In the genomic region with DNA sequence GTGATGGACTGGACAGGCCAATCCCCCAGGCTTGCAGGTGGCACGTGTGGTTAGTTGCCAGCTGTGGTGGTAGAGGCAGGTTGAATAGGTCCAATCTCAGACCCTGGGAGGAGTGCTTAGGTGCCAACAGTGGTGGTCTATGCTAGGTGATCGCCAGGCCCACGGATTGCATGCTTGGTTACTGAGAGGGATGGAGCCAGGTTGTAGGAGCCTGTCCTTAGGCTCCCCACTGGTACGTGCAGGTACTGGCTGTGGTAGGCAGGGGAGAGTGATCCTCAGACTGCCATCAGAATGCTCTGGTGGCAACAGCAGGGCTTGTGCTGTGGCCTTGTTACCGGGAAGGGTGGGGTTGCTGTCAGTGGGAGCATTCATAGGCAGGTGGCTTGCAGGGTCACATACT, we compare ENCODE assay signal across 2 cellular contexts.
TF ChIP-seq lines count a peak whose summit lies in the region.

No MANE protein-coding gene starts in this region.

TF ChIP-seq in GM23338, 12 proteins besides CTCF, POLR2A, EP300 and RAD21:
- TF ChIP-seq EZH2 (IDR thresholded peaks at IDR 0.05; ENCODE audit: low read depth, unreplicated experiment), result no peak
- TF ChIP-seq, protein P1, sequence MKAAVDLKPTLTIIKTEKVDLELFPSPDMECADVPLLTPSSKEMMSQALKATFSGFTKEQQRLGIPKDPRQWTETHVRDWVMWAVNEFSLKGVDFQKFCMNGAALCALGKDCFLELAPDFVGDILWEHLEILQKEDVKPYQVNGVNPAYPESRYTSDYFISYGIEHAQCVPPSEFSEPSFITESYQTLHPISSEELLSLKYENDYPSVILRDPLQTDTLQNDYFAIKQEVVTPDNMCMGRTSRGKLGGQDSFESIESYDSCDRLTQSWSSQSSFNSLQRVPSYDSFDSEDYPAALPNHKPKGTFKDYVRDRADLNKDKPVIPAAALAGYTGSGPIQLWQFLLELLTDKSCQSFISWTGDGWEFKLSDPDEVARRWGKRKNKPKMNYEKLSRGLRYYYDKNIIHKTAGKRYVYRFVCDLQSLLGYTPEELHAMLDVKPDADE (IDR thresholded peaks at IDR 0.05), result no peak
- TF ChIP-seq, protein P2, sequence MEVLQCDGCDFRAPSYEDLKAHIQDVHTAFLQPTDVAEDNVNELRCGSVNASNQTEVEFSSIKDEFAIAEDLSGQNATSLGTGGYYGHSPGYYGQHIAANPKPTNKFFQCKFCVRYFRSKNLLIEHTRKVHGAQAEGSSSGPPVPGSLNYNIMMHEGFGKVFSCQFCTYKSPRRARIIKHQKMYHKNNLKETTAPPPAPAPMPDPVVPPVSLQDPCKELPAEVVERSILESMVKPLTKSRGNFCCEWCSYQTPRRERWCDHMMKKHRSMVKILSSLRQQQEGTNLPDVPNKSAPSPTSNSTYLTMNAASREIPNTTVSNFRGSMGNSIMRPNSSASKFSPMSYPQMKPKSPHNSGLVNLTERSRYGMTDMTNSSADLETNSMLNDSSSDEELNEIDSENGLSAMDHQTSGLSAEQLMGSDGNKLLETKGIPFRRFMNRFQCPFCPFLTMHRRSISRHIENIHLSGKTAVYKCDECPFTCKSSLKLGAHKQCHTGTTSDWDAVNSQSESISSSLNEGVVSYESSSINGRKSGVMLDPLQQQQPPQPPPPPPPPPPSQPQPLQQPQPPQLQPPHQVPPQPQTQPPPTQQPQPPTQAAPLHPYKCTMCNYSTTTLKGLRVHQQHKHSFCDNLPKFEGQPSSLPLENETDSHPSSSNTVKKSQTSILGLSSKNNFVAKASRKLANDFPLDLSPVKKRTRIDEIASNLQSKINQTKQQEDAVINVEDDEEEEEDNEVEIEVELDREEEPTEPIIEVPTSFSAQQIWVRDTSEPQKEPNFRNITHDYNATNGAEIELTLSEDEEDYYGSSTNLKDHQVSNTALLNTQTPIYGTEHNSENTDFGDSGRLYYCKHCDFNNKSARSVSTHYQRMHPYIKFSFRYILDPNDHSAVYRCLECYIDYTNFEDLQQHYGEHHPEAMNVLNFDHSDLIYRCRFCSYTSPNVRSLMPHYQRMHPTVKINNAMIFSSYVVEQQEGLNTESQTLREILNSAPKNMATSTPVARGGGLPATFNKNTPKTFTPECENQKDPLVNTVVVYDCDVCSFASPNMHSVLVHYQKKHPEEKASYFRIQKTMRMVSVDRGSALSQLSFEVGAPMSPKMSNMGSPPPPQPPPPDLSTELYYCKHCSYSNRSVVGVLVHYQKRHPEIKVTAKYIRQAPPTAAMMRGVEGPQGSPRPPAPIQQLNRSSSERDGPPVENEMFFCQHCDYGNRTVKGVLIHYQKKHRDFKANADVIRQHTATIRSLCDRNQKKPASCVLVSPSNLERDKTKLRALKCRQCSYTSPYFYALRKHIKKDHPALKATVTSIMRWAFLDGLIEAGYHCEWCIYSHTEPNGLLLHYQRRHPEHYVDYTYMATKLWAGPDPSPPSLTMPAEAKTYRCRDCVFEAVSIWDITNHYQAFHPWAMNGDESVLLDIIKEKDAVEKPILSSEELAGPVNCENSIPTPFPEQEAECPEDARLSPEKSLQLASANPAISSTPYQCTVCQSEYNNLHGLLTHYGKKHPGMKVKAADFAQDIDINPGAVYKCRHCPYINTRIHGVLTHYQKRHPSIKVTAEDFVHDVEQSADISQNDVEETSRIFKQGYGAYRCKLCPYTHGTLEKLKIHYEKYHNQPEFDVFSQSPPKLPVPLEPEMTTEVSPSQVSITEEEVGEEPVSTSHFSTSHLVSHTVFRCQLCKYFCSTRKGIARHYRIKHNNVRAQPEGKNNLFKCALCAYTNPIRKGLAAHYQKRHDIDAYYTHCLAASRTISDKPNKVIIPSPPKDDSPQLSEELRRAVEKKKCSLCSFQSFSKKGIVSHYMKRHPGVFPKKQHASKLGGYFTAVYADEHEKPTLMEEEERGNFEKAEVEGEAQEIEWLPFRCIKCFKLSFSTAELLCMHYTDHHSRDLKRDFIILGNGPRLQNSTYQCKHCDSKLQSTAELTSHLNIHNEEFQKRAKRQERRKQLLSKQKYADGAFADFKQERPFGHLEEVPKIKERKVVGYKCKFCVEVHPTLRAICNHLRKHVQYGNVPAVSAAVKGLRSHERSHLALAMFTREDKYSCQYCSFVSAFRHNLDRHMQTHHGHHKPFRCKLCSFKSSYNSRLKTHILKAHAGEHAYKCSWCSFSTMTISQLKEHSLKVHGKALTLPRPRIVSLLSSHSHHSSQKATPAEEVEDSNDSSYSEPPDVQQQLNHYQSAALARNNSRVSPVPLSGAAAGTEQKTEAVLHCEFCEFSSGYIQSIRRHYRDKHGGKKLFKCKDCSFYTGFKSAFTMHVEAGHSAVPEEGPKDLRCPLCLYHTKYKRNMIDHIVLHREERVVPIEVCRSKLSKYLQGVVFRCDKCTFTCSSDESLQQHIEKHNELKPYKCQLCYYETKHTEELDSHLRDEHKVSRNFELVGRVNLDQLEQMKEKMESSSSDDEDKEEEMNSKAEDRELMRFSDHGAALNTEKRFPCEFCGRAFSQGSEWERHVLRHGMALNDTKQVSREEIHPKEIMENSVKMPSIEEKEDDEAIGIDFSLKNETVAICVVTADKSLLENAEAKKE (CRISPR knock-in tag; IDR thresholded peaks at IDR 0.05), result no peak
- no peak for TF ChIP-seq NANOG (IDR thresholded peaks at IDR 0.05; ENCODE audit: borderline replicate concordance)
- no peak for TF ChIP-seq ZNF331 (CRISPR knock-in tag; IDR thresholded peaks at IDR 0.05; ENCODE audit: low read depth)
- TF ChIP-seq ZNF114 (CRISPR knock-in tag; IDR thresholded peaks at IDR 0.05), result no peak
- TF ChIP-seq JUNB (IDR thresholded peaks at IDR 0.05; ENCODE audit: unreplicated experiment), result no peak
TF ChIP-seq in GM23338: peak in this region for 0.

TF ChIP-seq in SK-N-SH, 30 proteins besides CTCF, POLR2A, EP300 and RAD21:
- no peak for TF ChIP-seq POLR2AphosphoS5 (IDR thresholded peaks at IDR 0.05; ENCODE audit: low read depth, low read length)
- TF ChIP-seq JUND (IDR thresholded peaks at IDR 0.05), result no peak
- TF ChIP-seq TEAD4 (IDR thresholded peaks at IDR 0.05; ENCODE audit: borderline replicate concordance, insufficient read depth), result no peak
- TF ChIP-seq, protein P3, sequence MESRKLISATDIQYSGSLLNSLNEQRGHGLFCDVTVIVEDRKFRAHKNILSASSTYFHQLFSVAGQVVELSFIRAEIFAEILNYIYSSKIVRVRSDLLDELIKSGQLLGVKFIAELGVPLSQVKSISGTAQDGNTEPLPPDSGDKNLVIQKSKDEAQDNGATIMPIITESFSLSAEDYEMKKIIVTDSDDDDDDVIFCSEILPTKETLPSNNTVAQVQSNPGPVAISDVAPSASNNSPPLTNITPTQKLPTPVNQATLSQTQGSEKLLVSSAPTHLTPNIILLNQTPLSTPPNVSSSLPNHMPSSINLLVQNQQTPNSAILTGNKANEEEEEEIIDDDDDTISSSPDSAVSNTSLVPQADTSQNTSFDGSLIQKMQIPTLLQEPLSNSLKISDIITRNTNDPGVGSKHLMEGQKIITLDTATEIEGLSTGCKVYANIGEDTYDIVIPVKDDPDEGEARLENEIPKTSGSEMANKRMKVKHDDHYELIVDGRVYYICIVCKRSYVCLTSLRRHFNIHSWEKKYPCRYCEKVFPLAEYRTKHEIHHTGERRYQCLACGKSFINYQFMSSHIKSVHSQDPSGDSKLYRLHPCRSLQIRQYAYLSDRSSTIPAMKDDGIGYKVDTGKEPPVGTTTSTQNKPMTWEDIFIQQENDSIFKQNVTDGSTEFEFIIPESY (IDR thresholded peaks at IDR 0.05; ENCODE audit: borderline replicate concordance, low read depth), result no peak
- TF ChIP-seq ELF1 (IDR thresholded peaks at IDR 0.05), result no peak
- TF ChIP-seq TAF1 (IDR thresholded peaks at IDR 0.05; ENCODE audit: borderline replicate concordance, low read depth, low read length), result no peak
- no peak for TF ChIP-seq NFIC (IDR thresholded peaks at IDR 0.05; ENCODE audit: borderline replicate concordance)
- TF ChIP-seq FOXJ3 (CRISPR knock-in tag; IDR thresholded peaks at IDR 0.05), result no peak
- TF ChIP-seq MEF2A (IDR thresholded peaks at IDR 0.05; ENCODE audit: borderline replicate concordance, low read depth), result no peak
- no peak for TF ChIP-seq SMC3 (IDR thresholded peaks at IDR 0.05; ENCODE audit: low read depth, low read length)
- TF ChIP-seq FOXM1 (IDR thresholded peaks at IDR 0.05; ENCODE audit: low read depth), result no peak
